ENCODE assay signal across 12 cellular contexts in the genomic region with DNA sequence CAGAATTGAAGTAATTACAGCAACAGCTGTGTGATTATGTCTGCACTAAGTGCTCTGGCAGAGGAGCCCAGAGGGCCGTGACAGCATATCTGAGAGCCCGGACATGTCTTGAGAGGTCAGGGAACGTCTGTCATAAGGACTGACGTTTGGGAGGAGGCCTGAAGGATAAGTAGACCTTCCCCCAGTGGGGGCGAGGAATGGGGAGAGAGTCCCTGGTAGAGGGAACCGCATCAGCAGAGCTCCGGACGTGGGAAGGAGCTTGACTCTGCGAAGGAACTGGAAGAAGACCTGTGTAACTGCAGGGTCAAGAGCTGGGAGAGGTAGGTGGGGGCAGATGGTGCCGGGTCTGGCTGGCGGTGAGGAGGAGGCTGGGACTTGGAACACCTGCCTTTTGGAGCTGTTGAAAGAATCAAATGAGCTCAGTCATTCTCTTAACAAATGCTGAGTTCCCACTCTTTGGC.
DNase-seq lines count a peak whose midpoint lies in the region; ATAC-seq and TF ChIP-seq lines count a peak whose summit lies in the region.
"Had no signal": no experiment of that assay in that cellular context is flagged by ENCODE, and none has a peak within 500 bp of the region (broad histone marks: within the 10 kb centered on the region; RNA-seq: fewer than 3 reads in every experiment).

No MANE protein-coding gene starts in this region.

- H3K36me3 Mint-ChIP-seq in MCF 10A (ENCODE audit: insufficient read depth, unreplicated experiment), result peaks cover 6% of the 10 kb centered on the region
- peaks cover 29 to 35% of the 10 kb centered on the region in 2 donors for H3K36me3 Mint-ChIP-seq in stimulated activated naive B cell treated with anti-CD40 and anti-IgM and Interleukin-4, amounts not matched to agents 10 μg/mL and 1 μg/mL and 100 μg/mL, for 72 hours

- TF ChIP-seq CTCF in MCF 10A (IDR thresholded peaks at IDR 0.05; ENCODE audit: unreplicated experiment) (no peak), breast epithelium (IDR thresholded peaks at IDR 0.05) (no peak), left ventricle myocardium inferior (IDR thresholded peaks at IDR 0.05; ENCODE audit: borderline replicate concordance) (no peak)

- no peak overlapping the region for H3K27ac ChIP-seq in breast epithelium
- peak overlapping the region; percentile 12 for H3K27ac ChIP-seq in left ventricle myocardium inferior (replicated peaks)

- H3K36me3 ChIP-seq in breast epithelium (no peaks in the 10 kb centered on the region), left ventricle myocardium inferior (no peaks in the 10 kb centered on the region), MG63 (no peaks in the 10 kb centered on the region)

- H3K27me3 ChIP-seq in breast epithelium (no peaks in the 10 kb centered on the region), left ventricle myocardium inferior (ENCODE audit: low read depth) (no peaks in the 10 kb centered on the region), MG63 (no peaks in the 10 kb centered on the region)

- H3K27me3 Mint-ChIP-seq in MCF 10A (ENCODE audit: insufficient read depth, unreplicated experiment), result no peaks in the 10 kb centered on the region
- H3K27me3 Mint-ChIP-seq in stimulated activated naive B cell treated with anti-CD40 and anti-IgM and Interleukin-4, amounts not matched to agents 10 μg/mL and 1 μg/mL and 100 μg/mL, for 72 hours, result no peaks in the 10 kb centered on the region
- H3K27me3 Mint-ChIP-seq: activated CD4-positive, alpha-beta memory T cell treated with anti-CD3 and anti-CD28 coated beads, Interleukin-2, amount 10 ng/mL, durations not matched to agents 7 days and 5 days; activated naive CD4-positive, alpha-beta T cell treated with anti-CD3 and anti-CD28 coated beads, Interleukin-2, amount 50 U/mL, for 24 hours had no signal

- H3K9me3 ChIP-seq in breast epithelium (no peaks in the 10 kb centered on the region), left ventricle myocardium inferior (replicated peaks) (peaks cover 3% of the 10 kb centered on the region), MG63 (peaks cover 2% of the 10 kb centered on the region; the same call in 1 of the 2 replicates)

- H3K9me3 Mint-ChIP-seq in MCF 10A (ENCODE audit: unreplicated experiment), result no peaks in the 10 kb centered on the region
- H3K9me3 Mint-ChIP-seq in stimulated activated naive B cell treated with anti-CD40 and anti-IgM and Interleukin-4, amounts not matched to agents 10 μg/mL and 1 μg/mL and 100 μg/mL, for 72 hours, result peaks cover 2 to 3% of the 10 kb centered on the region in 2 donors
- H3K9me3 Mint-ChIP-seq: activated naive CD4-positive, alpha-beta T cell treated with anti-CD3 and anti-CD28 coated beads, Interleukin-2, amount 50 U/mL, for 24 hours had no signal

- H3K4me3 ChIP-seq in breast epithelium, result no peak overlapping the region
- H3K4me3 ChIP-seq in left ventricle myocardium inferior, result no peak overlapping the region
- no peak overlapping the region for H3K4me3 ChIP-seq in MG63

- no peaks in the 10 kb centered on the region for H3K4me1 Mint-ChIP-seq in MCF 10A (ENCODE audit: insufficient read depth, unreplicated experiment)
- peaks cover 52 to 62% of the 10 kb centered on the region in 2 donors for H3K4me1 Mint-ChIP-seq in stimulated activated naive B cell treated with anti-CD40 and anti-IgM and Interleukin-4, amounts not matched to agents 10 μg/mL and 1 μg/mL and 100 μg/mL, for 72 hours
- H3K4me1 Mint-ChIP-seq: activated CD4-positive, alpha-beta memory T cell treated with anti-CD3 and anti-CD28 coated beads, Interleukin-2, amount 10 ng/mL, durations not matched to agents 7 days and 5 days; activated naive CD4-positive, alpha-beta T cell treated with anti-CD3 and anti-CD28 coated beads, Interleukin-2, amount 50 U/mL, for 24 hours had no signal

- BruUV-seq in MCF 10A (replicated peaks; lab: Mats Ljungman, UMichigan), result no TSS peak

- peak overlapping the region; percentile 46 for H3K27ac Mint-ChIP-seq in MCF 10A (ENCODE audit: low read depth, unreplicated experiment)
- H3K27ac Mint-ChIP-seq in stimulated activated naive B cell treated with anti-CD40 and anti-IgM and Interleukin-4, amounts not matched to agents 10 μg/mL and 1 μg/mL and 100 μg/mL, for 72 hours, result peak overlapping the region; percentile 90
- H3K27ac Mint-ChIP-seq: activated CD4-positive, alpha-beta memory T cell treated with anti-CD3 and anti-CD28 coated beads, Interleukin-2, amount 10 ng/mL, durations not matched to agents 7 days and 5 days; activated naive CD4-positive, alpha-beta T cell treated with anti-CD3 and anti-CD28 coated beads, Interleukin-2, amount 50 U/mL, for 24 hours had no signal

- intact Hi-C loops in MCF 10A (cut with micrococcal nuclease) (no loop called here), breast epithelium (cut with DNase I; ENCODE audit: low total_unique reads) (no loop called here), left ventricle myocardium inferior (cut with micrococcal nuclease) (no loop called here), posterior vena cava (cut with DNase I) (no loop called here)

- CTCF ChIA-PET in MCF 10A (lab: Yijun Ruan, JAX), result interaction anchor here (1.3 kb wide), 1 partner anchor 135 kb away, joined by 5 read pairs; no protein-coding TSS in a partner anchor

- DNase-seq in MCF 10A (ENCODE audit: unreplicated experiment) (no peak), breast epithelium (ENCODE audit: low spot score in 2 of 2) (no peak), NCI-H774 (lab: John Stamatoyannopoulos, UW) (peak; percentile 84), left ventricle myocardium inferior (no peak), MG63 (no peak), posterior vena cava (ENCODE audit: low spot score) (no peak)
- no peak for DNase-seq in stimulated activated naive B cell treated with anti-CD40 and anti-IgM and Interleukin-4, amounts not matched to agents 10 μg/mL and 1 μg/mL and 100 μg/mL, for 72 hours
- DNase-seq: activated CD4-positive, alpha-beta memory T cell treated with anti-CD3 and anti-CD28 coated beads, Interleukin-2, amount 10 ng/mL, durations not matched to agents 7 days and 5 days; dermis blood vessel endothelial cell; SW 1271 had no signal

- POLR2A ChIA-PET in MCF 10A (lab: Yijun Ruan, JAX), result interaction anchor here (0.6 kb wide), 1 partner anchor 8 kb away, joined by 3 read pairs; no protein-coding TSS in a partner anchor

- H3K4me3 Mint-ChIP-seq in MCF 10A (ENCODE audit: unreplicated experiment), result no peak overlapping the region
- peak overlapping the region in 1 of 2 donors; percentile 30 for H3K4me3 Mint-ChIP-seq in stimulated activated naive B cell treated with anti-CD40 and anti-IgM and Interleukin-4, amounts not matched to agents 10 μg/mL and 1 μg/mL and 100 μg/mL, for 72 hours
- H3K4me3 Mint-ChIP-seq: activated CD4-positive, alpha-beta memory T cell treated with anti-CD3 and anti-CD28 coated beads, Interleukin-2, amount 10 ng/mL, durations not matched to agents 7 days and 5 days; activated naive CD4-positive, alpha-beta T cell treated with anti-CD3 and anti-CD28 coated beads, Interleukin-2, amount 50 U/mL, for 24 hours had no signal

- no peak for ATAC-seq in stimulated activated naive B cell treated with anti-CD40 and anti-IgM and Interleukin-4, amounts not matched to agents 10 μg/mL and 1 μg/mL and 100 μg/mL, for 72 hours (replicated peaks)
- ATAC-seq in HG03175 (IDR thresholded peaks at IDR 0.05; ENCODE audit: unreplicated experiment), result no peak

- H3K4me1 ChIP-seq in breast epithelium (no peaks in the 10 kb centered on the region), left ventricle myocardium inferior (peaks cover 24% of the 10 kb centered on the region)

- no peak for TF ChIP-seq POLR2A in breast epithelium (IDR thresholded peaks at IDR 0.05)
